ENCODE assay signal across 2 cellular contexts in genomic region chr15:38886315-38887163, GRCh38.
A peak's percentile ranks its signal among the peaks of the same experiment; 100 is the strongest.
TF ChIP-seq lines count a peak whose summit lies in the region.

No MANE protein-coding gene starts in this region.

TF ChIP-seq in HepG2, 621 proteins besides CTCF, POLR2A, EP300 and RAD21 (continued from another document):
- TF ChIP-seq ZSCAN20 (CRISPR knock-in tag; IDR thresholded peaks at IDR 0.05; ENCODE audit: borderline replicate concordance), result no peak

TF ChIP-seq in SK-N-SH, 30 proteins besides CTCF, POLR2A, EP300 and RAD21 (continued from another document):
- TF ChIP-seq FOSL2 (IDR thresholded peaks at IDR 0.05; ENCODE audit: borderline replicate concordance, low read depth), result peak; percentile 71; the same call in 1 of the 2 replicates
- TF ChIP-seq NFIC (IDR thresholded peaks at IDR 0.05; ENCODE audit: borderline replicate concordance), result peak; percentile 22; the same call in 1 of the 2 replicates
- TF ChIP-seq JUND (IDR thresholded peaks at IDR 0.05), result peak; percentile 68; the same call in 1 of the 2 replicates
- TF ChIP-seq IRF3 (IDR thresholded peaks at IDR 0.05; ENCODE audit: low read depth, low read length), result no peak
- no peak for TF ChIP-seq SMC3 (IDR thresholded peaks at IDR 0.05; ENCODE audit: low read depth, low read length)
- TF ChIP-seq YY1 (IDR thresholded peaks at IDR 0.05; ENCODE audit: low read depth), result peak; percentile 43; the same call in 1 of the 2 replicates
- TF ChIP-seq MAX (IDR thresholded peaks at IDR 0.05; ENCODE audit: low read depth), result peak; percentile 59; the same call in 1 of the 2 replicates
- TF ChIP-seq USF1 (IDR thresholded peaks at IDR 0.05; ENCODE audit: borderline replicate concordance, low read depth), result peak; percentile 20; the same call in 1 of the 2 replicates
- TF ChIP-seq EZH2phosphoT487 (IDR thresholded peaks at IDR 0.05; ENCODE audit: borderline replicate concordance, low read depth), result no peak
- 0 out of 2 replicates have a peak, but pooled peaks have one; percentile 23 for TF ChIP-seq TEAD4 (IDR thresholded peaks at IDR 0.05; ENCODE audit: borderline replicate concordance, insufficient read depth)
- TF ChIP-seq TCF12 (IDR thresholded peaks at IDR 0.05), result peak; percentile 64
